Comparison of ENCODE assay signal across 17 cellular contexts in genomic region chr11:115711021-115711420, GRCh38.
"Had no signal": no experiment of that assay in that cellular context is flagged by ENCODE, and none has a peak within 500 bp of the region (broad histone marks: within the 10 kb centered on the region; RNA-seq: fewer than 3 reads in every experiment).

No MANE protein-coding gene starts in this region.

- ATAC-seq: activated CD8-positive, alpha-beta T cell treated with anti-CD3 and anti-CD28 coated beads for 36 hours; activated naive CD4-positive, alpha-beta T cell treated with anti-CD3 and anti-CD28 coated beads, Interleukin-2, amount 50 U/mL, for 72 hours; activated T-cell treated with anti-CD3 and anti-CD28 coated beads, Interleukin-2, amount 50 U/mL, for 4 hours; body of pancreas; natural killer cell treated with Interleukin-12 subunit alpha and Interleukin-12 subunit beta and Interleukin-15 and Interleukin-18, amount 100 ng/mL, for 72 hours; right cardiac atrium; T-helper 17 cell had no signal

- DNase-seq: activated CD4-positive, alpha-beta T cell treated with anti-CD3 and anti-CD28 coated beads for 4 hours; activated CD8-positive, alpha-beta T cell treated with anti-CD3 and anti-CD28 coated beads for 36 hours; activated effector memory CD4-positive, alpha-beta T cell treated with Interleukin-2 at 50 U/mL for 16 hours; activated T-cell treated with anti-CD3 and anti-CD28 coated beads, Interleukin-2, amount 50 U/mL, for 4 hours; body of pancreas; caudate nucleus; colonic mucosa; esophagus squamous epithelium; head of caudate nucleus; immature natural killer cell; right cardiac atrium; stomach; T-helper 17 cell; testis had no signal

- H3K4me3 ChIP-seq: body of pancreas, colonic mucosa, esophagus squamous epithelium, smooth muscle cell, stomach, testis had no signal
